1 cellular context compared by ENCODE assay signal in genomic region chr2:170408461-170409163, GRCh38.
TF ChIP-seq lines count a peak whose summit lies in the region.

No MANE protein-coding gene starts in this region.

TF ChIP-seq in GM12878, 131 proteins besides CTCF, POLR2A, EP300 and RAD21 (continued from another document):
- TF ChIP-seq, protein P1, sequence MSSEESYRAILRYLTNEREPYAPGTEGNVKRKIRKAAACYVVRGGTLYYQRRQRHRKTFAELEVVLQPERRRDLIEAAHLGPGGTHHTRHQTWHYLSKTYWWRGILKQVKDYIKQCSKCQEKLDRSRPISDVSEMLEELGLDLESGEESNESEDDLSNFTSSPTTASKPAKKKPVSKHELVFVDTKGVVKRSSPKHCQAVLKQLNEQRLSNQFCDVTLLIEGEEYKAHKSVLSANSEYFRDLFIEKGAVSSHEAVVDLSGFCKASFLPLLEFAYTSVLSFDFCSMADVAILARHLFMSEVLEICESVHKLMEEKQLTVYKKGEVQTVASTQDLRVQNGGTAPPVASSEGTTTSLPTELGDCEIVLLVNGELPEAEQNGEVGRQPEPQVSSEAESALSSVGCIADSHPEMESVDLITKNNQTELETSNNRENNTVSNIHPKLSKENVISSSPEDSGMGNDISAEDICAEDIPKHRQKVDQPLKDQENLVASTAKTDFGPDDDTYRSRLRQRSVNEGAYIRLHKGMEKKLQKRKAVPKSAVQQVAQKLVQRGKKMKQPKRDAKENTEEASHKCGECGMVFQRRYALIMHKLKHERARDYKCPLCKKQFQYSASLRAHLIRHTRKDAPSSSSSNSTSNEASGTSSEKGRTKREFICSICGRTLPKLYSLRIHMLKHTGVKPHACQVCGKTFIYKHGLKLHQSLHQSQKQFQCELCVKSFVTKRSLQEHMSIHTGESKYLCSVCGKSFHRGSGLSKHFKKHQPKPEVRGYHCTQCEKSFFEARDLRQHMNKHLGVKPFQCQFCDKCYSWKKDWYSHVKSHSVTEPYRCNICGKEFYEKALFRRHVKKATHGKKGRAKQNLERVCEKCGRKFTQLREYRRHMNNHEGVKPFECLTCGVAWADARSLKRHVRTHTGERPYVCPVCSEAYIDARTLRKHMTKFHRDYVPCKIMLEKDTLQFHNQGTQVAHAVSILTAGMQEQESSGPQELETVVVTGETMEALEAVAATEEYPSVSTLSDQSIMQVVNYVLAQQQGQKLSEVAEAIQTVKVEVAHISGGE (CRISPR knock-in tag; IDR thresholded peaks at IDR 0.05) = no peak
- no peak for TF ChIP-seq CBX3 (IDR thresholded peaks at IDR 0.05; ENCODE audit: borderline replicate concordance, low read depth)
- TF ChIP-seq SMC3 (IDR thresholded peaks at IDR 0.05; ENCODE audit: borderline replicate concordance, low read length) = no peak
- 0 out of 2 replicates have a peak, but pooled peaks have one; percentile 19 for TF ChIP-seq EED (IDR thresholded peaks at IDR 0.05; ENCODE audit: low read depth)
- TF ChIP-seq TCF3 (IDR thresholded peaks at IDR 0.05; ENCODE audit: borderline replicate concordance, insufficient read depth, low read depth, low read length) = no peak
- no peak for TF ChIP-seq CHD4 (IDR thresholded peaks at IDR 0.05)
- no peak for TF ChIP-seq RCOR1 (conservative IDR thresholded peaks at IDR 0.05; ENCODE audit: low read depth, low read length)
- TF ChIP-seq TBL1XR1 (IDR thresholded peaks at IDR 0.05; ENCODE audit: low read depth, low read length) = no peak
- TF ChIP-seq, protein P2, sequence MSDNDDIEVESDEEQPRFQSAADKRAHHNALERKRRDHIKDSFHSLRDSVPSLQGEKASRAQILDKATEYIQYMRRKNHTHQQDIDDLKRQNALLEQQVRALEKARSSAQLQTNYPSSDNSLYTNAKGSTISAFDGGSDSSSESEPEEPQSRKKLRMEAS (IDR thresholded peaks at IDR 0.05; ENCODE audit: low read depth, low read length) = no peak
- peak; percentile 85 for TF ChIP-seq SPI1 (IDR thresholded peaks at IDR 0.05; ENCODE audit: borderline replicate concordance, insufficient read depth, low read depth, low read length)
- no peak for TF ChIP-seq KLF5 (IDR thresholded peaks at IDR 0.05; ENCODE audit: partially characterized antibody)
- no peak for TF ChIP-seq SUZ12 (IDR thresholded peaks at IDR 0.05; ENCODE audit: unreplicated experiment)
- no peak for TF ChIP-seq FOXM1 (IDR thresholded peaks at IDR 0.05; ENCODE audit: low read depth, low read length)
- no peak for TF ChIP-seq MYB (IDR thresholded peaks at IDR 0.05; ENCODE audit: borderline replicate concordance, low read depth, low read length)
- TF ChIP-seq MEF2B (IDR thresholded peaks at IDR 0.05; ENCODE audit: partially characterized antibody, poor library complexity, severe bottlenecking) = peak; percentile 45
- TF ChIP-seq ZBTB40 (IDR thresholded peaks at IDR 0.05; ENCODE audit: borderline replicate concordance) = no peak
- TF ChIP-seq NBN (IDR thresholded peaks at IDR 0.05) = no peak
- TF ChIP-seq BCL11A (IDR thresholded peaks at IDR 0.05; ENCODE audit: low read depth, low read length) = no peak
- no peak for TF ChIP-seq SIX5 (IDR thresholded peaks at IDR 0.05; ENCODE audit: low read depth, low read length, severe bottlenecking)
- TF ChIP-seq NRF1 (conservative IDR thresholded peaks at IDR 0.05; ENCODE audit: low read depth, low read length) = no peak
- TF ChIP-seq GATAD2B (conservative IDR thresholded peaks at IDR 0.05; ENCODE audit: low read depth) = no peak
- TF ChIP-seq, protein P3, sequence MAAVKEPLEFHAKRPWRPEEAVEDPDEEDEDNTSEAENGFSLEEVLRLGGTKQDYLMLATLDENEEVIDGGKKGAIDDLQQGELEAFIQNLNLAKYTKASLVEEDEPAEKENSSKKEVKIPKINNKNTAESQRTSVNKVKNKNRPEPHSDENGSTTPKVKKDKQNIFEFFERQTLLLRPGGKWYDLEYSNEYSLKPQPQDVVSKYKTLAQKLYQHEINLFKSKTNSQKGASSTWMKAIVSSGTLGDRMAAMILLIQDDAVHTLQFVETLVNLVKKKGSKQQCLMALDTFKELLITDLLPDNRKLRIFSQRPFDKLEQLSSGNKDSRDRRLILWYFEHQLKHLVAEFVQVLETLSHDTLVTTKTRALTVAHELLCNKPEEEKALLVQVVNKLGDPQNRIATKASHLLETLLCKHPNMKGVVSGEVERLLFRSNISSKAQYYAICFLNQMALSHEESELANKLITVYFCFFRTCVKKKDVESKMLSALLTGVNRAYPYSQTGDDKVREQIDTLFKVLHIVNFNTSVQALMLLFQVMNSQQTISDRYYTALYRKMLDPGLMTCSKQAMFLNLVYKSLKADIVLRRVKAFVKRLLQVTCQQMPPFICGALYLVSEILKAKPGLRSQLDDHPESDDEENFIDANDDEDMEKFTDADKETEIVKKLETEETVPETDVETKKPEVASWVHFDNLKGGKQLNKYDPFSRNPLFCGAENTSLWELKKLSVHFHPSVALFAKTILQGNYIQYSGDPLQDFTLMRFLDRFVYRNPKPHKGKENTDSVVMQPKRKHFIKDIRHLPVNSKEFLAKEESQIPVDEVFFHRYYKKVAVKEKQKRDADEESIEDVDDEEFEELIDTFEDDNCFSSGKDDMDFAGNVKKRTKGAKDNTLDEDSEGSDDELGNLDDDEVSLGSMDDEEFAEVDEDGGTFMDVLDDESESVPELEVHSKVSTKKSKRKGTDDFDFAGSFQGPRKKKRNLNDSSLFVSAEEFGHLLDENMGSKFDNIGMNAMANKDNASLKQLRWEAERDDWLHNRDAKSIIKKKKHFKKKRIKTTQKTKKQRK (IDR thresholded peaks at IDR 0.05; ENCODE audit: low read depth, low read length) = no peak
- peak; percentile 49 for TF ChIP-seq RELB (IDR thresholded peaks at IDR 0.05; ENCODE audit: low read depth)
- TF ChIP-seq NFIC (IDR thresholded peaks at IDR 0.05; ENCODE audit: low read depth, low read length) = no peak
- 0 out of 2 replicates have a peak, but pooled peaks have one; percentile 25 for TF ChIP-seq MLLT1 (IDR thresholded peaks at IDR 0.05)
- TF ChIP-seq SP1 (IDR thresholded peaks at IDR 0.05; ENCODE audit: low read depth, low read length) = no peak
- TF ChIP-seq IKZF2 (IDR thresholded peaks at IDR 0.05) = peak; percentile 61 to 79; a peak in 3 of 4 replicates
